8 cellular contexts compared by ENCODE assay signal in the genomic region with DNA sequence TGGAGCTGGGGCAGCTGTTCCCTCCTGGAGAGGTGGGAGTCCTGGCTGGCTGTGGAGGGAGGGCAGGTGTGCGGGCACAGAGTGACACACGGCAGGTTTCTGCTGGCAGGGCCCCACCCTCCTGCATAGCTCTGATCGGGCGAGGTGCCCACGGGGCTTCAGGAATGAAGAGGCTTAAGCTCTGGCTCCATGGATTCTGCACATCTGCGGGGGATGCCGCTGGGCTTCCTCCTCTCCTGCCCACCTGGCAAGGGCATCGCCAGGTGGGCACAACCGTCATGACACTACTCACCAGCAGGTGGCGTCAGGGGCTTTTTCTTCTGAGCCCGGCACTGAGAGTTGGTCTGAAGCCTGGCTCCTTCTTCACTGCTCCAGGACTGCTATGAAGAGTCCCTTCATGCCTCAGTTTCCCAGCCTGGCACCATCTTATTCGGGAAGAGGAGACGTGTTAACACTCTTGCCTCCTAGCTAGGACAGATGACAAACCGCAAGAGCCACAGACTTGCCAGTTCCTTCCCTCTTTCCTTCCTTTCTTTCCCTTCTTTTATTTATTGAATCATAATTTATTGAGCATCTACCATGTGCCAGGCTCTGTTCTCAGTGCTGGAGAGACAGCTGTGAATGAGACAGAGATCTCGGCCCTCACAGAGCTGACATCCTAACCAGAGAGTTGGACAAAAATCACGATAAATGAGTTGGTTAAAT. TPM values are rescaled to one million over a fixed set of nuclear protein-coding genes. Genes with fewer than 3 reads are reported as not detected.
DNase-seq lines count a peak whose midpoint lies in the region; ATAC-seq and TF ChIP-seq lines count a peak whose summit lies in the region.

No MANE protein-coding gene starts in this region.

- WGBS in transverse colon (ENCODE audit: low coverage in 1 of 2), 2 donors: 19 to 28% methylated on average over 5 to 15 of the region's 16 CpGs

- H3K36me3 ChIP-seq in BE2C: no peaks in the 10 kb centered on the region
- no peaks in the 10 kb centered on the region for H3K36me3 ChIP-seq in PC-9 (ENCODE audit: low read depth)
- no peaks in the 10 kb centered on the region for H3K36me3 ChIP-seq in fibroblast of lung (ENCODE audit: control insufficient read depth, insufficient read depth, low read length)
- no peaks in the 10 kb centered on the region for H3K36me3 ChIP-seq in transverse colon

- no peaks in the 10 kb centered on the region for H3K79me2 ChIP-seq in PC-9 (ENCODE audit: low read depth)
- H3K79me2 ChIP-seq in fibroblast of lung (ENCODE audit: control insufficient read depth, insufficient read depth, low read length): no peaks in the 10 kb centered on the region

- peaks cover 2% of the 10 kb centered on the region for H3K27me3 Mint-ChIP-seq in activated T-cell treated with anti-CD3 and anti-CD28 coated beads, Interleukin-2, amount 50 U/mL, for 4 hours (ENCODE audit: low read depth)
- peaks cover 28% of the 10 kb centered on the region for H3K27me3 Mint-ChIP-seq in osteocyte (ENCODE audit: unreplicated experiment)

- H4K20me1 ChIP-seq in PC-9 (ENCODE audit: insufficient read depth) (no peaks in the 10 kb centered on the region), fibroblast of lung (ENCODE audit: control insufficient read depth, extremely low read depth, insufficient read depth, low read length) (no peaks in the 10 kb centered on the region)

- H3K9me2 ChIP-seq in PC-9 (ENCODE audit: insufficient read depth): no peaks in the 10 kb centered on the region

- H3K4me1 Mint-ChIP-seq in activated T-cell treated with anti-CD3 and anti-CD28 coated beads, Interleukin-2, amount 50 U/mL, for 4 hours (ENCODE audit: low read depth): peaks cover 1% of the 10 kb centered on the region
- peaks cover 3% of the 10 kb centered on the region for H3K4me1 Mint-ChIP-seq in osteocyte (ENCODE audit: unreplicated experiment)

- peak; percentile 62 for DNase-seq in BE2C
- DNase-seq in HEK293T (ENCODE audit: extremely low spot score): peak; percentile 79
- DNase-seq in PC-9: peak; percentile 42 to 65
- peak; percentile 74 for DNase-seq in activated T-cell treated with anti-CD3 and anti-CD28 coated beads, Interleukin-2, amount 50 U/mL, for 4 hours
- peak in 1 of 2 donors; percentile 27 for DNase-seq in fibroblast of lung (ENCODE audit: low read depth in 2 of 2)
- DNase-seq in osteocyte (ENCODE audit: extremely low spot score, unreplicated experiment): no peak
- peak; percentile 73 for DNase-seq in transverse colon

- in situ Hi-C loops in transverse colon (cut with MboI; ENCODE audit: low pct_ligation_motif_present in 1 of 4, low pct_unique_long_range_greater_than_20kb in 1 of 4, low sequenced_read_pairs in 3 of 4): loop anchor here in 3 of 4 donors (5.0 to 25.0 kb wide), 4 partner anchors 74 to 427 kb away; partner anchors contain the start of genes EID2 (in 2 of the 3), EID2B (in 2 of the 3) and LRFN1 (in 1 of the 3)

- H3K27ac Mint-ChIP-seq in osteocyte (ENCODE audit: unreplicated experiment): no peak overlapping the region

- no peak overlapping the region for H3K4me3 Mint-ChIP-seq in activated T-cell treated with anti-CD3 and anti-CD28 coated beads, Interleukin-2, amount 50 U/mL, for 4 hours
- H3K4me3 Mint-ChIP-seq in osteocyte (ENCODE audit: unreplicated experiment): no peak overlapping the region

- POLR2A ChIA-PET in HEK293T (lab: Yijun Ruan, JAX): no interaction called here
- POLR2A ChIA-PET in PC-9 (lab: Charles Lee; ENCODE audit: unreplicated experiment): no interaction called here

- peaks cover 19% of the 10 kb centered on the region for H3F3A ChIP-seq in PC-9 (ENCODE audit: insufficient read depth, low read depth)

- H3K36me3 Mint-ChIP-seq in activated T-cell treated with anti-CD3 and anti-CD28 coated beads, Interleukin-2, amount 50 U/mL, for 4 hours (ENCODE audit: insufficient read depth): no peaks in the 10 kb centered on the region
- H3K36me3 Mint-ChIP-seq in osteocyte (ENCODE audit: unreplicated experiment): no peaks in the 10 kb centered on the region

- H3K4me1 ChIP-seq in BE2C: no peaks in the 10 kb centered on the region
- H3K4me1 ChIP-seq in PC-9 (replicated peaks; ENCODE audit: insufficient read depth): peaks cover 23% of the 10 kb centered on the region
- H3K4me1 ChIP-seq in fibroblast of lung (ENCODE audit: control insufficient read depth, extremely low read depth, insufficient read depth, low read length): no peaks in the 10 kb centered on the region
- H3K4me1 ChIP-seq in transverse colon: no peaks in the 10 kb centered on the region

- no peak for TF ChIP-seq EP300 in transverse colon (IDR thresholded peaks at IDR 0.05; ENCODE audit: low read depth)

- BruUV-seq in PC-9 (replicated peaks; lab: Mats Ljungman, UMichigan): no TSS peak

- H3K27me3 ChIP-seq in BE2C (no peaks in the 10 kb centered on the region), PC-9 (ENCODE audit: insufficient read depth, low read depth) (no peaks in the 10 kb centered on the region), fibroblast of lung (ENCODE audit: control insufficient read depth, insufficient read depth, low read length) (no peaks in the 10 kb centered on the region), transverse colon (peaks cover 37% of the 10 kb centered on the region)

- no peak overlapping the region for H3K4me2 ChIP-seq in PC-9
- H3K4me2 ChIP-seq in fibroblast of lung (ENCODE audit: extremely low read depth, insufficient read depth, low read length): no peak overlapping the region

- H3K9ac ChIP-seq in fibroblast of lung (ENCODE audit: insufficient read depth, low read length): no peak overlapping the region

- no peaks in the 10 kb centered on the region for H3K9me3 ChIP-seq in BE2C
- no peaks in the 10 kb centered on the region for H3K9me3 ChIP-seq in PC-9 (ENCODE audit: insufficient read depth, low read depth)
- H3K9me3 ChIP-seq in fibroblast of lung (ENCODE audit: control insufficient read depth, insufficient read depth, low read depth, low read length): no peaks in the 10 kb centered on the region
- H3K9me3 ChIP-seq in transverse colon: no peaks in the 10 kb centered on the region

- H3K9me3 Mint-ChIP-seq in activated T-cell treated with anti-CD3 and anti-CD28 coated beads, Interleukin-2, amount 50 U/mL, for 4 hours: no peaks in the 10 kb centered on the region
- H3K9me3 Mint-ChIP-seq in osteocyte (ENCODE audit: unreplicated experiment): no peaks in the 10 kb centered on the region

- TF ChIP-seq POLR2A in transverse colon (IDR thresholded peaks at IDR 0.05): no peak

- CTCF ChIA-PET in HEK293T (lab: Yijun Ruan, JAX) (interaction anchor here (0.7 to 1.1 kb wide), 3 partner anchors 28 to 835 kb away, joined by 3 to 5 read pairs (median 4); partner anchors contain the start of gene SYCN), PC-9 (lab: Charles Lee) (interaction anchor here (0.7 kb wide), 1 partner anchor 16 kb away, joined by 4 read pairs; no protein-coding TSS in a partner anchor)

- H2AFZ ChIP-seq in PC-9 (no peak overlapping the region), fibroblast of lung (ENCODE audit: low read length) (no peak overlapping the region)

- H3K27ac ChIP-seq in PC-9 (peak overlapping the region; percentile 88), fibroblast of lung (ENCODE audit: insufficient read depth, low read length) (no peak overlapping the region), transverse colon (no peak overlapping the region)

- TF ChIP-seq CTCF in BE2C (IDR thresholded peaks at IDR 0.05; ENCODE audit: low read depth, low read length) (peak; percentile 84), PC-9 (conservative IDR thresholded peaks at IDR 0.05) (peak; percentile 90), fibroblast of lung (conservative IDR thresholded peaks at IDR 0.05 in 1 of 2, IDR thresholded peaks at IDR 0.05 in 1 of 2; ENCODE audit: low read depth in 1 of 2, low read length in 2 of 2) (peak; percentile 71 to 72), osteocyte (IDR thresholded peaks at IDR 0.05) (peak; percentile 73), transverse colon (IDR thresholded peaks at IDR 0.05) (peak; percentile 73 to 78 (median 76))

- intact Hi-C loops in PC-9 (cut with micrococcal nuclease; ENCODE audit: unreplicated experiment) (loop anchor here (2.0 to 10.0 kb wide), 3 partner anchors 32 to 232 kb away; partner anchors contain the start of gene SAMD4B), transverse colon (cut with DNase I; ENCODE audit: low total_unique reads) (no loop called here)

- peak; percentile 66 to 87 for ATAC-seq in activated T-cell treated with anti-CD3 and anti-CD28 coated beads, Interleukin-2, amount 50 U/mL, for 4 hours
- no peak for ATAC-seq in HG03342 (IDR thresholded peaks at IDR 0.05; ENCODE audit: unreplicated experiment)

- H3K4me3 ChIP-seq in BE2C (ENCODE audit: low read depth, low read length): no peak overlapping the region
- H3K4me3 ChIP-seq in PC-9: no peak overlapping the region
- no peak overlapping the region for H3K4me3 ChIP-seq in fibroblast of lung (replicated peaks in 1 of 4; ENCODE audit: control extremely low read depth in 1 of 4, insufficient read depth in 1 of 4, low read depth in 3 of 4, low read length in 4 of 4)
- H3K4me3 ChIP-seq in transverse colon: no peak overlapping the region

TF ChIP-seq in HEK293T, 16 proteins besides CTCF, POLR2A, EP300 and RAD21:
- TF ChIP-seq HDGF (IDR thresholded peaks at IDR 0.05; ENCODE audit: borderline replicate concordance) (no peak), FOXM1 (IDR thresholded peaks at IDR 0.05; ENCODE audit: borderline replicate concordance) (no peak), CTBP1 (IDR thresholded peaks at IDR 0.05; ENCODE audit: borderline replicate concordance) (no peak), ARNT (IDR thresholded peaks at IDR 0.05) (no peak), NFRKB (IDR thresholded peaks at IDR 0.05) (no peak), FOXK2 (IDR thresholded peaks at IDR 0.05) (no peak), L3MBTL2 (conservative IDR thresholded peaks at IDR 0.05) (no peak), TARDBP (IDR thresholded peaks at IDR 0.05) (no peak)

RNA-seq across cellular contexts. Expression of gene PAK4, which starts 15.2 kb away (rescaled TPM):
- 113 TPM for polyA plus RNA-seq in BE2C (2012; ENCODE audit: insufficient read depth, insufficient read length, low read depth)
- 77.8 and 90.2 TPM in 2 replicates for total RNA-seq in PC-9 (2021)
- 10 to 100 TPM; 21.3 to 24.4 (median 23.5) TPM for total RNA-seq in activated T-cell treated with anti-CD3 and anti-CD28 coated beads, Interleukin-2, amount 50 U/mL, for 4 hours
- 2.8 and 4.6 TPM in 2 replicates for total RNA-seq in fibroblast of lung
- 8.4 and 17.7 TPM in 2 replicates for polyA plus RNA-seq in fibroblast of lung
- polyA plus RNA-seq in fibroblast of lung (2012): 16.0 and 33.5 TPM in 2 replicates
- 50.7 and 112 TPM in 2 replicates for polyA minus RNA-seq in fibroblast of lung (ENCODE audit: low replicate concordance)
- 14.8 and 16.5 TPM in 2 replicates for total RNA-seq in osteocyte
- 10 to 100 TPM; 43.8 to 96.1 (median 63.2) TPM for total RNA-seq in transverse colon

RNA-seq across cellular contexts. Expression of gene ACP7, which starts 26.2 kb away (rescaled TPM):
- polyA plus RNA-seq in BE2C (2012; ENCODE audit: insufficient read depth, insufficient read length, low read depth): not detected
- 3.8 and 5.4 TPM in 2 replicates for total RNA-seq in PC-9 (2021)
- total RNA-seq in activated T-cell treated with anti-CD3 and anti-CD28 coated beads, Interleukin-2, amount 50 U/mL, for 4 hours: under 1 TPM in 1 of 3 donors, not detected in 2; 0.20 TPM
- total RNA-seq in fibroblast of lung: not detected in 2 replicates
- polyA plus RNA-seq in fibroblast of lung: 0.02 TPM in 1 of 2 replicates, not detected in the other
- polyA plus RNA-seq in fibroblast of lung (2012): 0.24 TPM in 1 of 2 replicates, not detected in the other
- 0.78 TPM in 1 of 2 replicates, not detected in the other for polyA minus RNA-seq in fibroblast of lung (ENCODE audit: low replicate concordance)
- not detected in 2 replicates for total RNA-seq in osteocyte
- total RNA-seq in transverse colon: not detected
